18 cellular contexts compared by ENCODE assay signal in the genomic region with DNA sequence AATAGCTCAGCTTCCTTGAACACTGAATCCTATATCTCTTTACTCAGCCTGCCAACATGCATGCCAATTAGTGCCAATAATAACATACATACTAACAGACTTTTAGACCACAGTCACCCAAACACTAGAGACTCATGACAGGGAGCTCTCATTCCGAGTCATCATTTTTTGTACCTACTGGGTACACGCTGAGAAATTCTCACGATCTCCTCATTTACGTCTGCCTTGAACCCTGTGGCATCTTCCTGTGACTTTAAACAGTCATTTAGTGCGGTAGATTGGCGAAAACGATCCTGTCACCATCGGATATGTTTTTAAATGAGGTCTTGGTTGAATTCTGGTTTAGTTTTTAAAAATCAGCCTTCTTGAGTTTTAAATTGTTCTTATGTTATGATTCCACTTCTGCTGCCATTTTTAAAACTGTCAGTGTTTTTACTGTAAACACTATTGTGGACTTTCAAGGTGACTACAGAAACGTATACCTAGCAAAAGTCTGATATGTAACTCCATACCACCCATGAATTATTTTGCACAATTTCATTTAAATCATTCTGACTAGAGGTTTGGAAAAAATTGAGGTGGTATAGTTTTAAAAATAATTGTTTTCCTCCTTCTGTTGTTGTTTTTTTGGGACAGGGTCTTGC.
"Had no signal": no experiment of that assay in that cellular context is flagged by ENCODE, and none has a peak within 500 bp of the region (broad histone marks: within the 10 kb centered on the region; RNA-seq: fewer than 3 reads in every experiment).

No MANE protein-coding gene starts in this region.

- H3K4me1 ChIP-seq: esophagus muscularis mucosa, gastrocnemius medialis, heart right ventricle, spleen had no signal

- H3K27ac ChIP-seq: epithelial cell of prostate, esophagus muscularis mucosa, gastrocnemius medialis, heart right ventricle, neutrophil, spleen had no signal

- H3K9me3 Mint-ChIP-seq: dendritic cell treated with granulocyte-macrophage colony-stimulating factor and Interleukin-4, amounts not matched to agents 40 ng/mL and 50 ng/mL, for 4 days; effector memory CD8-positive, alpha-beta T cell had no signal

- H3K4me1 Mint-ChIP-seq: naive B cell had no signal

- FAIRE-seq: islet of Langerhans had no signal

- ATAC-seq: effector memory CD8-positive, alpha-beta T cell; gastrocnemius medialis; heart right ventricle; sciatic nerve had no signal

- H3K27ac Mint-ChIP-seq: dendritic cell treated with granulocyte-macrophage colony-stimulating factor and Interleukin-4, amounts not matched to agents 40 ng/mL and 50 ng/mL, for 4 days; effector memory CD8-positive, alpha-beta T cell; naive B cell had no signal

- H3K4me3 ChIP-seq: esophagus muscularis mucosa, gastrocnemius medialis, heart right ventricle, spleen had no signal

- H3K27me3 ChIP-seq: gastrocnemius medialis, heart right ventricle had no signal

- DNase-seq: effector memory CD8-positive, alpha-beta T cell; gastrocnemius medialis; heart right ventricle; hypothalamus; kidney glomerular epithelial cell; mesendoderm; naive B cell; spleen; stimulated activated CD4-positive, alpha-beta T cell treated with anti-CD3 and anti-CD28 coated beads, Interleukin-15, amount 100 ng/mL, for 24 hours; stimulated activated CD4-positive, alpha-beta T cell treated with anti-CD3 and anti-CD28 coated beads, Interleukin-2, amount 100 ng/mL, for 24 hours; stimulated activated naive CD4-positive, alpha-beta T cell treated with Interleukin-2 at 50 U/mL for 16 hours; trophoblast cell had no signal

- H3K4me3 Mint-ChIP-seq: dendritic cell treated with granulocyte-macrophage colony-stimulating factor and Interleukin-4, amounts not matched to agents 40 ng/mL and 50 ng/mL, for 4 days; effector memory CD8-positive, alpha-beta T cell; naive B cell had no signal

- H3K36me3 ChIP-seq: esophagus muscularis mucosa, gastrocnemius medialis, heart right ventricle, neutrophil, spleen had no signal

- H3K9me3 ChIP-seq: esophagus muscularis mucosa, gastrocnemius medialis, heart right ventricle, neutrophil, spleen had no signal
